ENCODE assay signal across 8 cellular contexts in genomic region chr4:183602444-183603102, GRCh38. TPM values are rescaled to one million over a fixed set of nuclear protein-coding genes. Genes with fewer than 3 reads are reported as not detected.
A peak's percentile ranks its signal among the peaks of the same experiment; 100 is the strongest.
DNase-seq lines count a peak whose midpoint lies in the region; TF ChIP-seq lines count a peak whose summit lies in the region.

No MANE protein-coding gene starts in this region.

- no peak overlapping the region for H3K4me3 ChIP-seq in epithelial cell of esophagus (ENCODE audit: low read length)
- H3K4me3 ChIP-seq in ovary, result no peak overlapping the region

- H3K4me1 ChIP-seq in ovary (ENCODE audit: insufficient read depth), result no peaks in the 10 kb centered on the region

- TF ChIP-seq POLR2A in ovary (IDR thresholded peaks at IDR 0.05), result no peak

- peak; percentile 49 for TF ChIP-seq CTCF in epithelial cell of esophagus (IDR thresholded peaks at IDR 0.05; ENCODE audit: insufficient read depth, low read depth, low read length, missing control alignments)
- TF ChIP-seq CTCF in ovary (IDR thresholded peaks at IDR 0.05), result peak; percentile 41 to 71 (median 46)
- no peak for TF ChIP-seq CTCF in CD14-positive monocyte (IDR thresholded peaks at IDR 0.05)

- H3K36me3 ChIP-seq in ovary, result no peaks in the 10 kb centered on the region

- peak; percentile 53 for DNase-seq in ELF-1 (ENCODE audit: low read depth, low spot score)
- DNase-seq in NAMALWA (ENCODE audit: low spot score), result peak; percentile 34
- DNase-seq in epithelial cell of esophagus (ENCODE audit: low read depth), result peak; percentile 53
- peak in 1 of 5 donors; percentile 48 for DNase-seq in ovary
- DNase-seq in CD14-positive monocyte (ENCODE audit: low spot score), result no peak
- no peak for DNase-seq in SW480 (ENCODE audit: low spot score)
- no peak for DNase-seq in activated CD4-positive, alpha-beta T cell treated with anti-CD3 and anti-CD28 coated beads, Interleukin-2, amount 50 U/mL, for 48 hours
- DNase-seq in activated T-cell treated with anti-CD3 and anti-CD28 coated beads, Interleukin-2, amount 50 U/mL, for 48 hours, result no peak

- H3K27me3 Mint-ChIP-seq in CD14-positive monocyte (ENCODE audit: low read depth in 3 of 3), result peaks cover 0 to 4% (median 2%) of the 10 kb centered on the region in 3 donors

- H3K9me3 ChIP-seq in ovary, result no peaks in the 10 kb centered on the region

- H3K36me3 Mint-ChIP-seq in CD14-positive monocyte, result no peaks in the 10 kb centered on the region

- TF ChIP-seq EP300 in ovary (IDR thresholded peaks at IDR 0.05), result no peak

- peaks cover 0 to 3% (median 0%) of the 10 kb centered on the region in 7 donors for H3K9me3 Mint-ChIP-seq in CD14-positive monocyte

- H3K27me3 ChIP-seq in ovary, result no peaks in the 10 kb centered on the region

- H3K27ac Mint-ChIP-seq in CD14-positive monocyte, result no peak overlapping the region

- 31 to 42% (median 40%) methylated on average over 6 of the region's 6 CpGs for WGBS in ovary, 3 donors

- H3K27ac ChIP-seq in ovary, result peak overlapping the region in 1 of 2 donors; percentile 30

- intact Hi-C loops in ovary (cut with DNase I), result loop anchor here in 3 of 4 donors (10.0 kb wide), 1 partner anchor 98 kb away; the partner anchor contains the start of gene ING2 (in 3 of the 3)
- intact Hi-C loops in CD14-positive monocyte (cut with micrococcal nuclease), result no loop called here

- H3K4me3 Mint-ChIP-seq in CD14-positive monocyte, result no peak overlapping the region

- no peaks in the 10 kb centered on the region for H3K4me1 Mint-ChIP-seq in CD14-positive monocyte

RNA-seq across cellular contexts. Expression of gene RWDD4, which starts 56.4 kb away (rescaled TPM):
- total RNA-seq in ovary, result 10 to 100 TPM; 29.0 to 63.5 (median 37.8) TPM
- polyA plus RNA-seq in ovary (10 to 100 TPM; 30.5 to 40.3 TPM), CD14-positive monocyte (10 to 100 TPM; 16.5 to 21.2 TPM)

RNA-seq across cellular contexts. Expression of gene TRAPPC11, which starts 56.5 kb away (rescaled TPM):
- 10 to 100 TPM; 29.7 to 52.7 (median 43.9) TPM for total RNA-seq in ovary
- polyA plus RNA-seq in ovary (10 to 100 TPM; 21.2 to 32.3 TPM), CD14-positive monocyte (10 to 100 TPM; 18.4 to 30.7 TPM)

Comparison
In these comparisons a context has a peak if more than half of its experiments do, and no peak if none do; other contexts are left out.
1. DNase-seq: peak in ELF-1 (single experiment), NAMALWA (single experiment) and epithelial cell of esophagus (single experiment); none in CD14-positive monocyte (single experiment), SW480 (single experiment), activated CD4-positive, alpha-beta T cell treated with anti-CD3 and anti-CD28 coated beads, Interleukin-2, amount 50 U/mL, for 48 hours (0 of 2) and activated T-cell treated with anti-CD3 and anti-CD28 coated beads, Interleukin-2, amount 50 U/mL, for 48 hours (0 of 2).
2. intact Hi-C loops: an anchor here in ovary (10.0 kb wide); none called in CD14-positive monocyte.